Comparison of ENCODE assay signal across 1 cellular context in genomic region chr2:32946314-32947075, GRCh38.
TF ChIP-seq lines count a peak whose summit lies in the region.

LTBP1 (plus strand) TSS chr2:32946953; CDS start chr2:32947325, 372 bp downstream.

TF ChIP-seq in HEK293, 187 proteins besides CTCF, POLR2A, EP300 and RAD21 (continued from another document and continues in another):
- TF ChIP-seq ZNF704 (tag by site-specific recombination; IDR thresholded peaks at IDR 0.05) (no peak), ZNF548 (tag by site-specific recombination; IDR thresholded peaks at IDR 0.05) (no peak), ZNF112 (tag by site-specific recombination; IDR thresholded peaks at IDR 0.05) (no peak), ZBTB20 (tag by site-specific recombination; IDR thresholded peaks at IDR 0.05) (peak; percentile 85), ZBTB48 (tag by site-specific recombination; IDR thresholded peaks at IDR 0.05) (peak; percentile 98), ZNF747 (tag by site-specific recombination; IDR thresholded peaks at IDR 0.05) (no peak), ZNF169 (tag by site-specific recombination; IDR thresholded peaks at IDR 0.05) (no peak), ZBTB17 (tag by site-specific recombination; IDR thresholded peaks at IDR 0.05) (peak; percentile 94), REPIN1 (tag by site-specific recombination; IDR thresholded peaks at IDR 0.05; ENCODE audit: low read depth) (no peak), ZNF16 (tag by site-specific recombination; IDR thresholded peaks at IDR 0.05; ENCODE audit: low read depth) (0 out of 2 replicates have a peak, but pooled peaks have one; percentile 14), ZNF121 (tag by site-specific recombination; IDR thresholded peaks at IDR 0.05) (no peak), ZNF311 (tag by site-specific recombination; IDR thresholded peaks at IDR 0.05; ENCODE audit: borderline replicate concordance) (no peak), MEIS1 (CRISPR knock-in tag; IDR thresholded peaks at IDR 0.05; ENCODE audit: borderline replicate concordance) (no peak), ZNF837 (tag by site-specific recombination; IDR thresholded peaks at IDR 0.05) (no peak), ZSCAN4 (tag by site-specific recombination; IDR thresholded peaks at IDR 0.05) (no peak), IKZF3 (tag by site-specific recombination; IDR thresholded peaks at IDR 0.05) (peak; percentile 24; the same call in 1 of the 2 replicates), ZNF23 (tag by site-specific recombination; IDR thresholded peaks at IDR 0.05; ENCODE audit: borderline replicate concordance) (no peak), ZNF175 (tag by site-specific recombination; IDR thresholded peaks at IDR 0.05) (no peak), ZNF701 (tag by site-specific recombination; IDR thresholded peaks at IDR 0.05) (no peak), SP7 (tag by site-specific recombination; IDR thresholded peaks at IDR 0.05) (0 out of 2 replicates have a peak, but pooled peaks have one; percentile 14), ZBTB1 (tag by site-specific recombination; IDR thresholded peaks at IDR 0.05) (no peak), ZNF600 (tag by site-specific recombination; IDR thresholded peaks at IDR 0.05) (no peak), ZNF223 (tag by site-specific recombination; IDR thresholded peaks at IDR 0.05) (no peak), ZNF596 (tag by site-specific recombination; IDR thresholded peaks at IDR 0.05) (0 out of 2 replicates have a peak, but pooled peaks have one; percentile 11), EGR2 (tag by site-specific recombination; IDR thresholded peaks at IDR 0.05; ENCODE audit: low read depth) (no peak), ZNF501 (tag by site-specific recombination; IDR thresholded peaks at IDR 0.05) (peak; percentile 68; the same call in 1 of the 2 replicates), MZF1 (tag by site-specific recombination; IDR thresholded peaks at IDR 0.05; ENCODE audit: borderline replicate concordance) (no peak), ZNF529 (tag by site-specific recombination; IDR thresholded peaks at IDR 0.05; ENCODE audit: insufficient replicate concordance) (no peak), SETDB1 (IDR thresholded peaks at IDR 0.05; ENCODE audit: insufficient read length, low read length) (no peak), ZNF394 (tag by site-specific recombination; IDR thresholded peaks at IDR 0.05; ENCODE audit: borderline replicate concordance) (no peak), ZFP37 (tag by site-specific recombination; IDR thresholded peaks at IDR 0.05) (0 out of 2 replicates have a peak, but pooled peaks have one; percentile 71), ZNF324 (tag by site-specific recombination; IDR thresholded peaks at IDR 0.05) (no peak), ZFP41 (tag by site-specific recombination; IDR thresholded peaks at IDR 0.05; ENCODE audit: borderline replicate concordance) (no peak), ZNF146 (tag by site-specific recombination; IDR thresholded peaks at IDR 0.05) (no peak), ZSCAN30 (tag by site-specific recombination; IDR thresholded peaks at IDR 0.05) (no peak), ZNF624 (tag by site-specific recombination; IDR thresholded peaks at IDR 0.05) (no peak), ZNF292 (tag by site-specific recombination; IDR thresholded peaks at IDR 0.05; ENCODE audit: borderline replicate concordance, low read depth) (no peak), ZXDB (tag by site-specific recombination; IDR thresholded peaks at IDR 0.05) (peak; percentile 65), ZBTB21 (tag by site-specific recombination; IDR thresholded peaks at IDR 0.05) (peak; percentile 48; the same call in 1 of the 2 replicates), ZIC2 (tag by site-specific recombination; IDR thresholded peaks at IDR 0.05) (peak; percentile 60), ZNF785 (tag by site-specific recombination; IDR thresholded peaks at IDR 0.05) (0 out of 2 replicates have a peak, but pooled peaks have one; percentile 33), ZNF626 (tag by site-specific recombination; IDR thresholded peaks at IDR 0.05) (no peak), ZBTB7A (tag by site-specific recombination; IDR thresholded peaks at IDR 0.05; ENCODE audit: low read depth) (no peak), ZNF561 (tag by site-specific recombination; IDR thresholded peaks at IDR 0.05; ENCODE audit: borderline replicate concordance) (peak; percentile 24; the same call in 1 of the 2 replicates), WT1 (tag by site-specific recombination; IDR thresholded peaks at IDR 0.05) (no peak), ZNF558 (tag by site-specific recombination; IDR thresholded peaks at IDR 0.05) (no peak), ZSCAN16 (tag by site-specific recombination; IDR thresholded peaks at IDR 0.05) (no peak), ZBTB10 (tag by site-specific recombination; IDR thresholded peaks at IDR 0.05) (peak; percentile 55; the same call in 1 of the 2 replicates), GLI2 (tag by site-specific recombination; IDR thresholded peaks at IDR 0.05; ENCODE audit: borderline replicate concordance, low read depth) (no peak), ZNF350 (tag by site-specific recombination; IDR thresholded peaks at IDR 0.05) (no peak), ZEB2 (tag by site-specific recombination; IDR thresholded peaks at IDR 0.05) (peak; percentile 82; the same call in 1 of the 2 replicates), MYNN (tag by site-specific recombination; IDR thresholded peaks at IDR 0.05; ENCODE audit: borderline replicate concordance) (no peak), RBAK (tag by site-specific recombination; IDR thresholded peaks at IDR 0.05) (no peak), ZNF777 (tag by site-specific recombination; IDR thresholded peaks at IDR 0.05; ENCODE audit: borderline replicate concordance) (peak; percentile 23; the same call in 1 of the 2 replicates)
- TF ChIP-seq, protein P1, sequence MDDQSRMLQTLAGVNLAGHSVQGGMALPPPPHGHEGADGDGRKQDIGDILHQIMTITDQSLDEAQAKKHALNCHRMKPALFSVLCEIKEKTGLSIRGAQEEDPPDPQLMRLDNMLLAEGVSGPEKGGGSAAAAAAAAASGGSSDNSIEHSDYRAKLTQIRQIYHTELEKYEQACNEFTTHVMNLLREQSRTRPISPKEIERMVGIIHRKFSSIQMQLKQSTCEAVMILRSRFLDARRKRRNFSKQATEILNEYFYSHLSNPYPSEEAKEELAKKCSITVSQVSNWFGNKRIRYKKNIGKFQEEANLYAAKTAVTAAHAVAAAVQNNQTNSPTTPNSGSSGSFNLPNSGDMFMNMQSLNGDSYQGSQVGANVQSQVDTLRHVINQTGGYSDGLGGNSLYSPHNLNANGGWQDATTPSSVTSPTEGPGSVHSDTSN (CRISPR knock-in tag; IDR thresholded peaks at IDR 0.05) = no peak; the same call in 1 of the 2 replicates
- TF ChIP-seq, protein P2, sequence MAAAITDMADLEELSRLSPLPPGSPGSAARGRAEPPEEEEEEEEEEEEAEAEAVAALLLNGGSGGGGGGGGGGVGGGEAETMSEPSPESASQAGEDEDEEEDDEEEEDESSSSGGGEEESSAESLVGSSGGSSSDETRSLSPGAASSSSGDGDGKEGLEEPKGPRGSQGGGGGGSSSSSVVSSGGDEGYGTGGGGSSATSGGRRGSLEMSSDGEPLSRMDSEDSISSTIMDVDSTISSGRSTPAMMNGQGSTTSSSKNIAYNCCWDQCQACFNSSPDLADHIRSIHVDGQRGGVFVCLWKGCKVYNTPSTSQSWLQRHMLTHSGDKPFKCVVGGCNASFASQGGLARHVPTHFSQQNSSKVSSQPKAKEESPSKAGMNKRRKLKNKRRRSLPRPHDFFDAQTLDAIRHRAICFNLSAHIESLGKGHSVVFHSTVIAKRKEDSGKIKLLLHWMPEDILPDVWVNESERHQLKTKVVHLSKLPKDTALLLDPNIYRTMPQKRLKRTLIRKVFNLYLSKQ (tag by site-specific recombination; IDR thresholded peaks at IDR 0.05; ENCODE audit: borderline replicate concordance) = no peak
- TF ChIP-seq, protein P3, sequence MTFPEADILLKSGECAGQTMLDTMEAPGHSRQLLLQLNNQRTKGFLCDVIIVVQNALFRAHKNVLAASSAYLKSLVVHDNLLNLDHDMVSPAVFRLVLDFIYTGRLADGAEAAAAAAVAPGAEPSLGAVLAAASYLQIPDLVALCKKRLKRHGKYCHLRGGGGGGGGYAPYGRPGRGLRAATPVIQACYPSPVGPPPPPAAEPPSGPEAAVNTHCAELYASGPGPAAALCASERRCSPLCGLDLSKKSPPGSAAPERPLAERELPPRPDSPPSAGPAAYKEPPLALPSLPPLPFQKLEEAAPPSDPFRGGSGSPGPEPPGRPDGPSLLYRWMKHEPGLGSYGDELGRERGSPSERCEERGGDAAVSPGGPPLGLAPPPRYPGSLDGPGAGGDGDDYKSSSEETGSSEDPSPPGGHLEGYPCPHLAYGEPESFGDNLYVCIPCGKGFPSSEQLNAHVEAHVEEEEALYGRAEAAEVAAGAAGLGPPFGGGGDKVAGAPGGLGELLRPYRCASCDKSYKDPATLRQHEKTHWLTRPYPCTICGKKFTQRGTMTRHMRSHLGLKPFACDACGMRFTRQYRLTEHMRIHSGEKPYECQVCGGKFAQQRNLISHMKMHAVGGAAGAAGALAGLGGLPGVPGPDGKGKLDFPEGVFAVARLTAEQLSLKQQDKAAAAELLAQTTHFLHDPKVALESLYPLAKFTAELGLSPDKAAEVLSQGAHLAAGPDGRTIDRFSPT (tag by site-specific recombination; IDR thresholded peaks at IDR 0.05) = 0 out of 2 replicates have a peak, but pooled peaks have one; percentile 42
- TF ChIP-seq, protein P4, sequence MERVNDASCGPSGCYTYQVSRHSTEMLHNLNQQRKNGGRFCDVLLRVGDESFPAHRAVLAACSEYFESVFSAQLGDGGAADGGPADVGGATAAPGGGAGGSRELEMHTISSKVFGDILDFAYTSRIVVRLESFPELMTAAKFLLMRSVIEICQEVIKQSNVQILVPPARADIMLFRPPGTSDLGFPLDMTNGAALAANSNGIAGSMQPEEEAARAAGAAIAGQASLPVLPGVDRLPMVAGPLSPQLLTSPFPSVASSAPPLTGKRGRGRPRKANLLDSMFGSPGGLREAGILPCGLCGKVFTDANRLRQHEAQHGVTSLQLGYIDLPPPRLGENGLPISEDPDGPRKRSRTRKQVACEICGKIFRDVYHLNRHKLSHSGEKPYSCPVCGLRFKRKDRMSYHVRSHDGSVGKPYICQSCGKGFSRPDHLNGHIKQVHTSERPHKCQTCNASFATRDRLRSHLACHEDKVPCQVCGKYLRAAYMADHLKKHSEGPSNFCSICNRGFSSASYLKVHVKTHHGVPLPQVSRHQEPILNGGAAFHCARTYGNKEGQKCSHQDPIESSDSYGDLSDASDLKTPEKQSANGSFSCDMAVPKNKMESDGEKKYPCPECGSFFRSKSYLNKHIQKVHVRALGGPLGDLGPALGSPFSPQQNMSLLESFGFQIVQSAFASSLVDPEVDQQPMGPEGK (tag by site-specific recombination; IDR thresholded peaks at IDR 0.05) = 0 out of 2 replicates have a peak, but pooled peaks have one; percentile 71
- TF ChIP-seq, protein P5, sequence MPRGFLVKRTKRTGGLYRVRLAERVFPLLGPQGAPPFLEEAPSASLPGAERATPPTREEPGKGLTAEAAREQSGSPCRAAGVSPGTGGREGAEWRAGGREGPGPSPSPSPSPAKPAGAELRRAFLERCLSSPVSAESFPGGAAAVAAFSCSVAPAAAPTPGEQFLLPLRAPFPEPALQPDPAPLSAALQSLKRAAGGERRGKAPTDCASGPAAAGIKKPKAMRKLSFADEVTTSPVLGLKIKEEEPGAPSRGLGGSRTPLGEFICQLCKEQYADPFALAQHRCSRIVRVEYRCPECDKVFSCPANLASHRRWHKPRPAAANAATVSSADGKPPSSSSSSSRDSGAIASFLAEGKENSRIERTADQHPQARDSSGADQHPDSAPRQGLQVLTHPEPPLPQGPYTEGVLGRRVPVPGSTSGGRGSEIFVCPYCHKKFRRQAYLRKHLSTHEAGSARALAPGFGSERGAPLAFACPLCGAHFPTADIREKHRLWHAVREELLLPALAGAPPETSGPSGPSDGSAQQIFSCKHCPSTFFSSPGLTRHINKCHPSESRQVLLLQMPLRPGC (tag by site-specific recombination; IDR thresholded peaks at IDR 0.05) = no peak
